8 cellular contexts compared by ENCODE assay signal in genomic region chr14:79166171-79166570, GRCh38.
"Had no signal": no experiment of that assay in that cellular context is flagged by ENCODE, and none has a peak within 500 bp of the region (broad histone marks: within the 10 kb centered on the region; RNA-seq: fewer than 3 reads in every experiment).

No MANE protein-coding gene starts in this region.

- H3K27ac Mint-ChIP-seq: GM23338, H9, IgD-negative memory B cell had no signal

- DNase-seq: H9, HCEC 1CT had no signal

- H3K36me3 Mint-ChIP-seq: IgD-negative memory B cell had no signal

- FAIRE-seq: H1, H54, HTR-8/SVneo had no signal

- H3K4me1 Mint-ChIP-seq: GM23338, H9, IgD-negative memory B cell had no signal

- H2AFZ ChIP-seq: GM23338 had no signal

- H3K27me3 Mint-ChIP-seq: IgD-negative memory B cell had no signal

- H3K4me3 ChIP-seq: GM23338 had no signal

- H3K4me3 Mint-ChIP-seq: GM23338, H9, IgD-negative memory B cell had no signal

- H3K27ac ChIP-seq: HL-60 had no signal

- H3K4me2 ChIP-seq: GM23338 had no signal

- H3K9me3 Mint-ChIP-seq: GM23338, H9 had no signal

- ATAC-seq: GM23338 had no signal
